ENCODE assay signal across 20 cellular contexts in the genomic region with DNA sequence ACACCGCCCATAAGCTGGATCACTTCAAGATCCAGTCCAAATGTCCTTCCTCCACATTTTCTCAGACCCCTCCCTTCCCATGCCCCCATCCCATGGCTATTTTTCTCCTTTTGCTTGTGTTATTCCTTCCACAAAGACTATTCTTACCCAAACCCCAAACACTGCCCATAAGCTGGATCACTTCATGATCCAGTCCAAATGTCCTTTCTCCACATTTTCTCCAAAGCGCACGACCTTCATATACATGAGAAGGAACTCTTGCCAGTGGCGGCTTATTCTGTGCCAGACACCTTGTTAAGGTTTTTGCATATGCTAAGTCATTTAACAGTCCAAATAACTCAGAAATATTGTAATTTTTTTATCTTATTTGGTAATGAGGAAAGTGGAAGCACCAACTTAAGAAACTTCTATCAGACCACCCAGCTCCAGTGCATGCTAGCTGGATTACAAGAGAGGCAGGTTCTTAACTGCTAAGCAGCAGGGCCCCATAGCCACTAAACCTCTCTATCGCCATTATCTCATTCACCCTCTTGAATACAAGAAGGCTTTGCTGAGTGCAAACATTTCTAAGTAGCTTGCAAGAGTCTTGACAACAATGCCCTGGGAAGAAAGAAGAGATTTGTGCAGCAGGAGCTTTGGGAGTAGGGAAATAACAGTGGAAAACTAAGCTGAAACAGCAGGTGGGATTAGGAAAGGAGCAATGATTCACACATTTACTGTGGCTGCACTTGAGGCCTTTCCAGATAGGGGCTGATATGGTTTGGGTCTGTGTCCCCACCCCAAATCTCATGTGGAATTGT.
DNase-seq lines count a peak whose midpoint lies in the region; ATAC-seq and TF ChIP-seq lines count a peak whose summit lies in the region.
"Had no signal": no experiment of that assay in that cellular context is flagged by ENCODE, and none has a peak within 500 bp of the region (broad histone marks: within the 10 kb centered on the region; RNA-seq: fewer than 3 reads in every experiment).

No MANE protein-coding gene starts in this region.

- no peak for ATAC-seq in RWPE2 (ENCODE audit: low read depth)
- ATAC-seq in HG03108 (IDR thresholded peaks at IDR 0.05; ENCODE audit: unreplicated experiment) = no peak
- ATAC-seq in HG02885 (IDR thresholded peaks at IDR 0.05; ENCODE audit: poor library complexity, unreplicated experiment) = no peak
- ATAC-seq in esophagus mucosa = no peak
- ATAC-seq: Panc1 had no signal

- peaks cover 26% of the 10 kb centered on the region for H3K4me1 ChIP-seq in RWPE2 (ENCODE audit: insufficient read depth, poor library complexity, severe bottlenecking)
- H3K4me1 ChIP-seq in hepatocyte (ENCODE audit: insufficient read depth) = peaks cover 11% of the 10 kb centered on the region

- H3K27me3 Mint-ChIP-seq in Calu3 (ENCODE audit: unreplicated experiment) (no peaks in the 10 kb centered on the region), osteocyte (ENCODE audit: unreplicated experiment) (no peaks in the 10 kb centered on the region)

- no peak overlapping the region for H3K4me2 ChIP-seq in hepatocyte
- H3K4me2 ChIP-seq: KMS-11 had no signal

- peaks cover 13% of the 10 kb centered on the region for H3K9me3 Mint-ChIP-seq in Calu3 (ENCODE audit: low read depth, unreplicated experiment)
- H3K9me3 Mint-ChIP-seq in osteocyte (ENCODE audit: unreplicated experiment) = peaks cover 7% of the 10 kb centered on the region

- H3K4me3 Mint-ChIP-seq in Calu3 (ENCODE audit: low read depth, unreplicated experiment) = no peak overlapping the region
- H3K4me3 Mint-ChIP-seq in osteocyte (ENCODE audit: unreplicated experiment) = no peak overlapping the region

- DNase-seq in Calu3 (no peak), RWPE2 (ENCODE audit: low spot score) (no peak), hepatocyte (ENCODE audit: low spot score) (peak; percentile 18), osteocyte (ENCODE audit: extremely low spot score, unreplicated experiment) (no peak), hypothalamus (lab: John Stamatoyannopoulos, UW) (no peak)
- DNase-seq: COR-L47, DND-41, GDM1, NCI-H1105, NCI-H187, NCI-H2171, NCI-H446 treated with DMSO at 0.1 percent for 48 hours, NCI-H774, SHP77 had no signal

- no peaks in the 10 kb centered on the region for H4K20me1 ChIP-seq in hepatocyte (ENCODE audit: insufficient read depth, poor library complexity, severe bottlenecking)

- intact Hi-C loops in Calu3 (cut with micrococcal nuclease; ENCODE audit: unreplicated experiment) = no loop called here

- CTCF ChIA-PET in Calu3 (lab: Charles Lee) = no interaction called here

- H3K4me1 Mint-ChIP-seq in Calu3 (ENCODE audit: low read depth, unreplicated experiment) = peaks cover 23% of the 10 kb centered on the region
- peaks cover 38% of the 10 kb centered on the region for H3K4me1 Mint-ChIP-seq in osteocyte (ENCODE audit: unreplicated experiment)

- H3K9me3 ChIP-seq in RWPE2 (ENCODE audit: severe bottlenecking) (peaks cover 5% of the 10 kb centered on the region), hepatocyte (ENCODE audit: low read depth) (no peaks in the 10 kb centered on the region)

- H3K36me3 ChIP-seq in RWPE2 (ENCODE audit: low read depth) (no peaks in the 10 kb centered on the region), hepatocyte (replicated peaks; ENCODE audit: insufficient read depth, low read depth) (no peaks in the 10 kb centered on the region)

- peaks cover 8% of the 10 kb centered on the region for H3K36me3 Mint-ChIP-seq in Calu3 (ENCODE audit: insufficient read depth, unreplicated experiment)
- H3K36me3 Mint-ChIP-seq in osteocyte (ENCODE audit: unreplicated experiment) = peaks cover 5% of the 10 kb centered on the region

- H3K27me3 ChIP-seq in RWPE2 (ENCODE audit: insufficient read depth, poor library complexity, severe bottlenecking) (no peaks in the 10 kb centered on the region), hepatocyte (no peaks in the 10 kb centered on the region)

- WGBS in hepatocyte (ENCODE audit: low lambda C conversion rate, missing lambda C conversion rate) = 78% methylated on average over 5 of the region's 5 CpGs

- no peaks in the 10 kb centered on the region for H3K79me2 ChIP-seq in hepatocyte

- H3K27ac Mint-ChIP-seq in Calu3 (ENCODE audit: unreplicated experiment) (peak overlapping the region; percentile 43), osteocyte (ENCODE audit: unreplicated experiment) (peak overlapping the region; percentile 71)

- BruUV-seq in Calu3 (replicated peaks; lab: Mats Ljungman, UMichigan) = no TSS peak

- H3K4me3 ChIP-seq in RWPE2 (ENCODE audit: severe bottlenecking) (no peak overlapping the region), hepatocyte (no peak overlapping the region)

- H3K27ac ChIP-seq in RWPE2 (ENCODE audit: poor library complexity, severe bottlenecking) (peak overlapping the region; percentile 88), hepatocyte (peak overlapping the region; percentile 26)
- H3K27ac ChIP-seq: C4-2B, KMS-11 had no signal

- no peaks in the 10 kb centered on the region for H3K9me2 ChIP-seq in hepatocyte (replicated peaks; ENCODE audit: insufficient read depth)

- H2AFZ ChIP-seq in hepatocyte = no peak overlapping the region

- TF ChIP-seq CTCF in Calu3 (IDR thresholded peaks at IDR 0.05; ENCODE audit: unreplicated experiment) (no peak), RWPE2 (IDR thresholded peaks at IDR 0.05; ENCODE audit: poor library complexity, severe bottlenecking) (no peak), hepatocyte (IDR thresholded peaks at IDR 0.05; ENCODE audit: poor library complexity) (no peak), osteocyte (IDR thresholded peaks at IDR 0.05) (no peak)
